In genomic region chr7:149856-150636, GRCh38 we compare ENCODE assay signal across 8 cellular contexts. TPM values are rescaled to one million over a fixed set of nuclear protein-coding genes. Genes with fewer than 3 reads are reported as not detected.
A peak's percentile ranks its signal among the peaks of the same experiment; 100 is the strongest.
DNase-seq lines count a peak whose midpoint lies in the region; ATAC-seq and TF ChIP-seq lines count a peak whose summit lies in the region.

No MANE protein-coding gene starts in this region.

- no peaks in the 10 kb centered on the region for H3K79me2 ChIP-seq in SK-N-SH (ENCODE audit: insufficient read depth)

- DNase-seq in DMS153 (lab: John Stamatoyannopoulos, UW) = peak; percentile 52
- DNase-seq in SK-N-SH = peak; percentile 80
- DNase-seq in breast epithelium (ENCODE audit: low spot score in 2 of 2) = peak; percentile 48 to 55
- peak; percentile 68 to 88 (median 85) for DNase-seq in right lobe of liver
- peak in 2 of 3 donors; percentile 10 to 22 for DNase-seq in stimulated activated CD4-positive, alpha-beta T cell treated with anti-CD3 and anti-CD28 coated beads, TNF-alpha, amount 100 ng/mL, for 48 hours (ENCODE audit: low read depth in 3 of 3)
- no peak for DNase-seq in RPMI8226
- no peak for DNase-seq in NCI-H510A (lab: John Stamatoyannopoulos, UW)

- no peaks in the 10 kb centered on the region for H4K20me1 ChIP-seq in SK-N-SH (ENCODE audit: insufficient read depth)

- H3K4me3 ChIP-seq in SK-N-SH (ENCODE audit: low read depth in 2 of 2, low read length in 1 of 2) = peak overlapping the region; percentile 67 to 73
- peak overlapping the region; percentile 47 to 73 (median 60) for H3K4me3 ChIP-seq in breast epithelium
- peak overlapping the region; percentile 51 to 66 (median 63) for H3K4me3 ChIP-seq in right lobe of liver

- H3K27me3 ChIP-seq in SK-N-SH (ENCODE audit: insufficient read depth) (no peaks in the 10 kb centered on the region), breast epithelium (no peaks in the 10 kb centered on the region), right lobe of liver (no peaks in the 10 kb centered on the region)

- no peak for TF ChIP-seq RAD21 in SK-N-SH (IDR thresholded peaks at IDR 0.05; ENCODE audit: low read length)

- TF ChIP-seq CTCF in SK-N-SH (IDR thresholded peaks at IDR 0.05) (no peak), breast epithelium (IDR thresholded peaks at IDR 0.05) (no peak), right lobe of liver (IDR thresholded peaks at IDR 0.05) (no peak)

- H3K9me3 ChIP-seq in SK-N-SH (no peaks in the 10 kb centered on the region), breast epithelium (no peaks in the 10 kb centered on the region), right lobe of liver (no peaks in the 10 kb centered on the region)

- POLR2A ChIA-PET in SK-N-SH (lab: Yijun Ruan, JAX) = interaction anchor here (0.6 kb wide), 1 partner anchor 9 kb away, joined by 3 read pairs; no protein-coding TSS in a partner anchor

- peak overlapping the region; percentile 82 for H3K4me2 ChIP-seq in SK-N-SH

- intact Hi-C loops in breast epithelium (cut with DNase I; ENCODE audit: low total_unique reads) = no loop called here
- intact Hi-C loops in right lobe of liver (cut with DNase I) = no loop called here

- no peaks in the 10 kb centered on the region for H3K9me2 ChIP-seq in SK-N-SH

- H3K4me1 ChIP-seq in SK-N-SH (ENCODE audit: control insufficient read depth in 1 of 2, insufficient read depth in 2 of 2, low read depth in 1 of 2, low read length in 1 of 2) = peaks cover 4 to 14% of the 10 kb centered on the region in 2 experiments; a peak in 3 of 4 replicates
- H3K4me1 ChIP-seq in breast epithelium = no peaks in the 10 kb centered on the region
- H3K4me1 ChIP-seq in right lobe of liver = peaks cover 0 to 11% (median 0%) of the 10 kb centered on the region in 4 donors

- peaks cover 3% of the 10 kb centered on the region for H3F3A ChIP-seq in SK-N-SH (replicated peaks; ENCODE audit: insufficient read depth)

- ATAC-seq in HG02840 (IDR thresholded peaks at IDR 0.05; ENCODE audit: low FRiP score, unreplicated experiment) (peak; percentile 15), right lobe of liver (peak; percentile 40 to 72 (median 60))

- peak overlapping the region; percentile 84 to 97 for H3K27ac ChIP-seq in SK-N-SH (ENCODE audit: low read depth in 2 of 2, low read length in 1 of 2)
- peak overlapping the region; percentile 96 for H3K27ac ChIP-seq in breast epithelium
- peak overlapping the region; percentile 73 to 90 (median 90) for H3K27ac ChIP-seq in right lobe of liver

- no peak for TF ChIP-seq EP300 in SK-N-SH (IDR thresholded peaks at IDR 0.05; ENCODE audit: borderline replicate concordance in 1 of 2, low read depth in 1 of 2, low read length in 1 of 2)

- H3K9ac ChIP-seq in SK-N-SH = peak overlapping the region; percentile 80

- TF ChIP-seq POLR2A in breast epithelium (IDR thresholded peaks at IDR 0.05) (no peak), right lobe of liver (IDR thresholded peaks at IDR 0.05) (no peak)

- CTCF ChIA-PET in SK-N-SH (lab: Yijun Ruan, JAX) = interaction anchor here (0.7 to 1.2 kb wide), 4 partner anchors 9 to 117 kb away, joined by 3 to 4 read pairs (median 3); no protein-coding TSS in a partner anchor

- 61% methylated on average over 31 of the region's 37 CpGs for WGBS in SK-N-SH (ENCODE audit: low lambda C conversion rate)
- 37% methylated on average over 6 of the region's 37 CpGs for WGBS in right lobe of liver (ENCODE audit: insufficient coverage, low coverage, low lambda C conversion rate, missing lambda C conversion rate)

- H3K36me3 ChIP-seq in SK-N-SH (replicated peaks in 1 of 2; ENCODE audit: control insufficient read depth in 1 of 2, insufficient read depth in 2 of 2, low read length in 1 of 2) (peaks cover 0 to 11% of the 10 kb centered on the region in 2 experiments), breast epithelium (no peaks in the 10 kb centered on the region), right lobe of liver (no peaks in the 10 kb centered on the region)

- peak overlapping the region; percentile 93 for H2AFZ ChIP-seq in SK-N-SH (ENCODE audit: low read depth)

TF ChIP-seq in SK-N-SH, 30 proteins besides CTCF, POLR2A, EP300 and RAD21:
- TF ChIP-seq RFX5 (IDR thresholded peaks at IDR 0.05; ENCODE audit: low read length) (peak; percentile 83), JUND (IDR thresholded peaks at IDR 0.05) (no peak)

RNA-seq across cellular contexts. Expression of gene FAM20C, which starts 42.3 kb away (rescaled TPM):
- 6.8 and 12.7 TPM in 2 replicates for polyA plus RNA-seq in SK-N-SH (2012; rRNA removed)
- polyA plus RNA-seq in SK-N-SH (2012; cell fraction: cytosol; rRNA removed) = 5.8 and 10.0 TPM in 2 replicates
- polyA plus RNA-seq in SK-N-SH (2012; cell fraction: nucleus; rRNA removed) = 11.8 and 16.7 TPM in 2 replicates
- total RNA-seq in breast epithelium (10 to 100 TPM; 30.7 to 73.7 (median 71.0) TPM), right lobe of liver (10 to 100 TPM; 32.1 to 73.8 (median 57.3) TPM)

Comparison
In these comparisons a context has a peak if more than half of its experiments do, and no peak if none do; other contexts are left out.
1. DNase-seq: peak in DMS153 (single experiment), SK-N-SH (single experiment), breast epithelium (2 of 2), right lobe of liver (3 of 3) and stimulated activated CD4-positive, alpha-beta T cell treated with anti-CD3 and anti-CD28 coated beads, TNF-alpha, amount 100 ng/mL, for 48 hours (2 of 3); none in RPMI8226 (single experiment) and NCI-H510A (single experiment).
2. Peak in every context shown above with its lines, with median percentiles within 50 percentile points of each other: H3K27ac ChIP-seq and H3K4me3 ChIP-seq.